ENCODE assay signal across 8 cellular contexts in the genomic region with DNA sequence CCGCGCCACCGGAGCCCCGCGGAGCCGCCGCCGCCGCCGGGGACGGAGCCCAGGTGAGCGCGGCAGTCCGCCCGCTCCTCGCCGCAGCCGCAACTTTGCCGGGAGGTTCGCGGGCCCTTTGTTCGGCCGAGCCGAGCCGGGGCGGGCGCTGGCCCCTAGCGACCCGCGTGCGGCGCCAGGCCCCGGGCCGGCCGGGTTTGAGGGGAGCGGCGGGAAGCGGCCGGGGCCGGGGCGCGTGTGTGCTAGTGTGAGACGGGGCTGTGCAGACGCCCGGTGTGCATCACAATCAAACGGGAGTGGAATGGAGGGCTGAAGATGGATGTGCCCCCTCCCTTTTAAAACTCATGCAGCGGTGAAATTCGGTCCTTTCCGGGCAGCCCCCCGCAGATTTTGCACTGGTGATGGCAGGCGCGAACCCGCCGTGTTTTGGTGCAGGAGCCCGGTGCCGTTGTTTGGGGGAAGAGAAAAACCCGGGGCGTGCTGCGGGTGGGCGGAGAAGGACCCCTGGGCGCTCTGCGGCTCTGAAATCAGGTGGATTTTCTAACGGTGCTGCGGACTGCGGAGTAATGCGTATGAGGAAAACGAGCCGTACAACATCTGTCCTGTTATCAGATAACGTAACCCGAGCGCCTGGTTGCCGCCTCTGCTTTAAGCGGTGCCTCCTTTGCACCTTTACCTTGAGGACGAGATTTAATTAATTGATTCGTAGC. TPM values are rescaled to one million over a fixed set of nuclear protein-coding genes. Genes with fewer than 3 reads are reported as not detected.
DNase-seq lines count a peak whose midpoint lies in the region; ATAC-seq and TF ChIP-seq lines count a peak whose summit lies in the region.

No MANE protein-coding gene starts in this region.

- H3K4me3 Mint-ChIP-seq in stimulated activated naive CD8-positive, alpha-beta T cell treated with anti-CD3 and anti-CD28 coated beads, Interleukin-15, amount 100 ng/mL, for 72 hours = peak overlapping the region; percentile 94 to 96

- H3K4me3 ChIP-seq in HL-60 (replicated peaks; ENCODE audit: insufficient read depth, low read length) (peak overlapping the region; percentile 61), duodenal mucosa (ENCODE audit: low read depth in 1 of 2, low read length in 2 of 2) (peak overlapping the region; percentile 59 to 79), mesodermal cell (ENCODE audit: extremely low read depth, insufficient read depth, low read length, poor library complexity, severe bottlenecking) (peak overlapping the region; percentile 66)

- H3K27ac ChIP-seq in HL-60 (replicated peaks) (no peak overlapping the region), duodenal mucosa (ENCODE audit: low read depth, low read length) (no peak overlapping the region), mesodermal cell (ENCODE audit: low read depth, low read length, severe bottlenecking) (no peak overlapping the region)

- H3K36me3 ChIP-seq in duodenal mucosa (ENCODE audit: control insufficient read depth in 1 of 2, insufficient read depth in 2 of 2, low read length in 2 of 2) = no peaks in the 10 kb centered on the region
- H3K36me3 ChIP-seq in mesodermal cell (ENCODE audit: control insufficient read depth, insufficient read depth, low read length) = no peaks in the 10 kb centered on the region

- peak; percentile 32 for DNase-seq in Daoy (ENCODE audit: low read depth)
- DNase-seq in HL-60 (ENCODE audit: low read depth in 1 of 2, low spot score in 1 of 2) = no peak
- DNase-seq in activated CD4-positive, alpha-beta T cell treated with anti-CD3 and anti-CD28 coated beads for 1 hour = peak; percentile 9
- DNase-seq in stimulated activated naive CD8-positive, alpha-beta T cell treated with anti-CD3 and anti-CD28 coated beads, Interleukin-15, amount 100 ng/mL, for 72 hours = peak; percentile 40 to 44
- no peak for DNase-seq in DMS153 (lab: John Stamatoyannopoulos, UW)

- peak; percentile 3 for ATAC-seq in stimulated activated naive CD8-positive, alpha-beta T cell treated with anti-CD3 and anti-CD28 coated beads, Interleukin-15, amount 100 ng/mL, for 72 hours
- no peak for ATAC-seq in GM21576 (IDR thresholded peaks at IDR 0.05; ENCODE audit: unreplicated experiment)

- H3K27me3 ChIP-seq in HL-60 (ENCODE audit: insufficient read depth, poor library complexity, severe bottlenecking) (peaks cover 8% of the 10 kb centered on the region), duodenal mucosa (ENCODE audit: control insufficient read depth in 1 of 2, insufficient read depth in 2 of 2, low read length in 2 of 2) (peaks cover 26 to 28% of the 10 kb centered on the region in 2 donors)

- WGBS in mesodermal cell (ENCODE audit: insufficient coverage in 2 of 2), 2 experiments = 0% methylated on average over 46 to 67 of the region's 75 CpGs

- H3K4me1 Mint-ChIP-seq in stimulated activated naive CD8-positive, alpha-beta T cell treated with anti-CD3 and anti-CD28 coated beads, Interleukin-15, amount 100 ng/mL, for 72 hours = peaks cover 51% of the 10 kb centered on the region

- no peak for TF ChIP-seq CTCF in HL-60 (IDR thresholded peaks at IDR 0.05; ENCODE audit: insufficient read depth, low read length)

- H3K27ac Mint-ChIP-seq in stimulated activated naive CD8-positive, alpha-beta T cell treated with anti-CD3 and anti-CD28 coated beads, Interleukin-15, amount 100 ng/mL, for 72 hours = peak overlapping the region; percentile 91 to 95

- peaks cover 19 to 20% of the 10 kb centered on the region in 2 donors for H3K4me1 ChIP-seq in duodenal mucosa (ENCODE audit: control insufficient read depth in 1 of 2, insufficient read depth in 2 of 2, low read length in 2 of 2)
- H3K4me1 ChIP-seq in mesodermal cell (ENCODE audit: control insufficient read depth, insufficient read depth, low read length, poor library complexity, severe bottlenecking) = no peaks in the 10 kb centered on the region

- H3K9me3 ChIP-seq in duodenal mucosa (ENCODE audit: control insufficient read depth in 1 of 2, low read length in 2 of 2) (no peaks in the 10 kb centered on the region), mesodermal cell (ENCODE audit: control insufficient read depth, low read length) (no peaks in the 10 kb centered on the region)

- H3K9ac ChIP-seq in duodenal mucosa (ENCODE audit: low read depth in 1 of 2, low read length in 2 of 2) = peak overlapping the region; percentile 28 to 32

- no peaks in the 10 kb centered on the region for H3K9me3 Mint-ChIP-seq in stimulated activated naive CD8-positive, alpha-beta T cell treated with anti-CD3 and anti-CD28 coated beads, Interleukin-15, amount 100 ng/mL, for 72 hours

- H3K27me3 Mint-ChIP-seq in stimulated activated naive CD8-positive, alpha-beta T cell treated with anti-CD3 and anti-CD28 coated beads, Interleukin-15, amount 100 ng/mL, for 72 hours = peaks cover 12% of the 10 kb centered on the region

RNA-seq across cellular contexts. Expression of gene TNRC6C, which starts 0.9 kb away (rescaled TPM):
- total RNA-seq in Daoy (2014; rRNA removed; shearing (Covaris generic)) = 2.7 and 2.8 TPM in 2 replicates
- polyA plus RNA-seq in mesodermal cell (2013, experiment 1 of 2) = 3.9 TPM
- polyA plus RNA-seq in mesodermal cell (2013, experiment 2 of 2) = 3.3 TPM

Comparison
In these comparisons a context has a peak if more than half of its experiments do, and no peak if none do; other contexts are left out.
1. DNase-seq: peak in Daoy (single experiment), activated CD4-positive, alpha-beta T cell treated with anti-CD3 and anti-CD28 coated beads for 1 hour (single experiment) and stimulated activated naive CD8-positive, alpha-beta T cell treated with anti-CD3 and anti-CD28 coated beads, Interleukin-15, amount 100 ng/mL, for 72 hours (2 of 2); none in HL-60 (0 of 2) and DMS153 (single experiment).
2. Peak in every context shown above with its lines, with median percentiles within 50 percentile points of each other: H3K4me3 ChIP-seq.